13 cellular contexts compared by ENCODE assay signal in genomic region chr2:43759195-43759594, GRCh38. TPM values are rescaled to one million over a fixed set of nuclear protein-coding genes. Genes with fewer than 3 reads are reported as not detected.
A peak's percentile ranks its signal among the peaks of the same experiment; 100 is the strongest.
DNase-seq lines count a peak whose midpoint lies in the region; ATAC-seq and TF ChIP-seq lines count a peak whose summit lies in the region.
"Had no signal": no experiment of that assay in that cellular context is flagged by ENCODE, and none has a peak within 500 bp of the region (broad histone marks: within the 10 kb centered on the region; RNA-seq: fewer than 3 reads in every experiment).

No MANE protein-coding gene starts in this region.

- H2BK5ac ChIP-seq in mesenchymal stem cell (ENCODE audit: low read depth, low read length, poor library complexity, severe bottlenecking) = peak overlapping the region; percentile 88

- H3K27ac ChIP-seq in mesenchymal stem cell (ENCODE audit: low read length, poor library complexity, severe bottlenecking) (peak overlapping the region; percentile 97), dorsolateral prefrontal cortex (peak overlapping the region in 1 of 59 donors; percentile 1)

- no peak overlapping the region for H2BK120ac ChIP-seq in mesenchymal stem cell (ENCODE audit: low read depth, low read length)

- H3K18ac ChIP-seq in mesenchymal stem cell (ENCODE audit: low read depth in 1 of 2, low read length in 2 of 2) = no peak overlapping the region

- H3K79me1 ChIP-seq in mesenchymal stem cell (replicated peaks; ENCODE audit: low read length, poor library complexity, severe bottlenecking) = no peaks in the 10 kb centered on the region

- H2BK12ac ChIP-seq in mesenchymal stem cell (ENCODE audit: low read length in 2 of 2) = no peak overlapping the region

- H3K4me1 Mint-ChIP-seq in chondrocyte (ENCODE audit: low read depth) = peaks cover 31% of the 10 kb centered on the region
- H3K4me1 Mint-ChIP-seq: CD4-positive, CD25-positive, alpha-beta regulatory T cell; naive thymus-derived CD8-positive, alpha-beta T cell had no signal

- no peak overlapping the region for H2AFZ ChIP-seq in mesenchymal stem cell (ENCODE audit: low read depth, low read length)

- no peak overlapping the region for H2AK5ac ChIP-seq in mesenchymal stem cell (ENCODE audit: low read length, severe bottlenecking)

- no peak overlapping the region for H4K8ac ChIP-seq in mesenchymal stem cell (ENCODE audit: low read length)

- peak overlapping the region in 1 of 2 experiments; percentile 1 for H3K4me3 ChIP-seq in mesenchymal stem cell (ENCODE audit: insufficient read depth in 1 of 2, low read depth in 1 of 2, low read length in 2 of 2)
- H3K4me3 ChIP-seq in dorsolateral prefrontal cortex = no peak overlapping the region

- peaks cover 8% of the 10 kb centered on the region for H3K4me1 ChIP-seq in mesenchymal stem cell (ENCODE audit: control insufficient read depth, insufficient read depth, low read depth, low read length)

- H3K36me3 ChIP-seq in mesenchymal stem cell (ENCODE audit: control insufficient read depth in 1 of 2, insufficient read depth in 2 of 2, low read depth in 1 of 2, low read length in 2 of 2) = peaks cover 0 to 16% of the 10 kb centered on the region in 2 experiments

- intact Hi-C loops in dorsolateral prefrontal cortex (cut with DNase I) = no loop called here

- H3K4ac ChIP-seq in mesenchymal stem cell (ENCODE audit: low read depth in 1 of 2, low read length in 2 of 2) = no peak overlapping the region

- H3K9me3 ChIP-seq in mesenchymal stem cell (ENCODE audit: control insufficient read depth, low read length) = no peaks in the 10 kb centered on the region

- no peak overlapping the region for H2BK15ac ChIP-seq in mesenchymal stem cell (ENCODE audit: low read depth, poor library complexity, severe bottlenecking)

- no peak for TF ChIP-seq CTCF in chondrocyte (IDR thresholded peaks at IDR 0.05)
- no peak for TF ChIP-seq CTCF in dorsolateral prefrontal cortex (IDR thresholded peaks at IDR 0.05 in 54 of 56, conservative IDR thresholded peaks at IDR 0.05 in 2 of 56; ENCODE audit: low read depth in 1 of 56, partially characterized antibody in 56 of 56)

- peak overlapping the region; percentile 80 for H3K27ac Mint-ChIP-seq in chondrocyte (ENCODE audit: unreplicated experiment)
- H3K27ac Mint-ChIP-seq: CD4-positive, CD25-positive, alpha-beta regulatory T cell; naive thymus-derived CD8-positive, alpha-beta T cell had no signal

- DNase-seq in AG08395 (ENCODE audit: low spot score) (peak; percentile 64), LHCN-M2 (ENCODE audit: low read depth) (peak; percentile 94), chondrocyte (ENCODE audit: low spot score) (no peak), mesenchymal stem cell (peak; percentile 82), dorsolateral prefrontal cortex (no peak), NCI-H128 (lab: John Stamatoyannopoulos, UW; ENCODE audit: unreplicated experiment) (no peak)
- no peak for DNase-seq in activated CD4-positive, CD25-positive, alpha-beta regulatory T cell treated with anti-CD3 and anti-CD28 coated beads, Interleukin-2, amount 50 U/mL, for 72 hours
- DNase-seq: activated gamma-delta T cell treated with Interleukin-2 at 50 U/mL for 16 hours; CD4-positive, CD25-positive, alpha-beta regulatory T cell; H7; naive thymus-derived CD8-positive, alpha-beta T cell; NCI-H524 had no signal

- H3K27me3 Mint-ChIP-seq in chondrocyte (ENCODE audit: low read depth) = no peaks in the 10 kb centered on the region

- H4K91ac ChIP-seq in mesenchymal stem cell (ENCODE audit: low read length) = no peak overlapping the region

- no peak overlapping the region for H3K4me2 ChIP-seq in mesenchymal stem cell (ENCODE audit: low read length, poor library complexity, severe bottlenecking)

- H3K36me3 Mint-ChIP-seq in chondrocyte (ENCODE audit: low read depth) = peaks cover 2% of the 10 kb centered on the region
- H3K36me3 Mint-ChIP-seq: CD4-positive, CD25-positive, alpha-beta regulatory T cell had no signal

- H3K27me3 ChIP-seq in mesenchymal stem cell (ENCODE audit: control insufficient read depth in 1 of 2, insufficient read depth in 1 of 2, low read length in 2 of 2) (peaks cover 0 to 4% of the 10 kb centered on the region in 2 experiments), dorsolateral prefrontal cortex (no peaks in the 10 kb centered on the region)

- no peak overlapping the region for H3K4me3 Mint-ChIP-seq in chondrocyte (ENCODE audit: unreplicated experiment)
- H3K4me3 Mint-ChIP-seq: CD4-positive, CD25-positive, alpha-beta regulatory T cell; naive thymus-derived CD8-positive, alpha-beta T cell had no signal

- H3K9me3 Mint-ChIP-seq in chondrocyte (ENCODE audit: low read depth) = no peaks in the 10 kb centered on the region
- H3K9me3 Mint-ChIP-seq: naive thymus-derived CD8-positive, alpha-beta T cell had no signal

- H3K23ac ChIP-seq in mesenchymal stem cell (ENCODE audit: low read length in 2 of 2) = no peak overlapping the region

- ATAC-seq in GM19328 (IDR thresholded peaks at IDR 0.05; ENCODE audit: unreplicated experiment) = no peak
- ATAC-seq: naive thymus-derived CD8-positive, alpha-beta T cell had no signal

- H3K9ac ChIP-seq in mesenchymal stem cell (ENCODE audit: low read length) = peak overlapping the region; percentile 30

- no peak overlapping the region for H3K14ac ChIP-seq in mesenchymal stem cell (ENCODE audit: low read length in 2 of 2)

RNA-seq across cellular contexts. Expression of gene DYNC2LI1, which starts 14.6 kb away (rescaled TPM):
- total RNA-seq in LHCN-M2 (2014; rRNA removed) (20.9 and 21.8 TPM in 2 replicates), chondrocyte (10.8 to 16.9 TPM (median 11.1 TPM) in 3 replicates), dorsolateral prefrontal cortex (10 to 100 TPM; 20.6 to 59.5 (median 40.1) TPM)
- polyA plus RNA-seq in LHCN-M2 (2012) = 6.5 TPM
- 20.2 TPM for polyA plus RNA-seq in mesenchymal stem cell (2013, experiment 1 of 2)
- polyA plus RNA-seq in mesenchymal stem cell (2013, experiment 2 of 2) = 20.7 TPM

Comparison
In these comparisons a context has a peak if more than half of its experiments do, and no peak if none do; other contexts are left out.
1. DNase-seq: peak in AG08395 (single experiment), LHCN-M2 (single experiment) and mesenchymal stem cell (single experiment); none in chondrocyte (single experiment), activated CD4-positive, CD25-positive, alpha-beta regulatory T cell treated with anti-CD3 and anti-CD28 coated beads, Interleukin-2, amount 50 U/mL, for 72 hours (single experiment), dorsolateral prefrontal cortex (0 of 10) and NCI-H128 (single experiment).